25 cellular contexts compared by ENCODE assay signal in genomic region chr14:39967885-39968284, GRCh38.
"Had no signal": no experiment of that assay in that cellular context is flagged by ENCODE, and none has a peak within 500 bp of the region (broad histone marks: within the 10 kb centered on the region; RNA-seq: fewer than 3 reads in every experiment).

No MANE protein-coding gene starts in this region.

- H3K4me3 ChIP-seq: adrenal gland, breast epithelium, colonic mucosa, MG63 had no signal

- H3K27me3 ChIP-seq: adrenal gland, breast epithelium, colonic mucosa, MG63 had no signal

- FAIRE-seq: RCC 7860 had no signal

- DNase-seq: activated CD4-positive, alpha-beta T cell treated with anti-CD3 and anti-CD28 coated beads for 48 hours; activated CD4-positive, alpha-beta T cell treated with anti-CD3 and anti-CD28 coated beads, Interleukin-2, amount 50 U/mL, for 4 hours; activated CD4-positive, CD25-positive, alpha-beta regulatory T cell treated with anti-CD3 and anti-CD28 coated beads, Interleukin-2, amount 50 U/mL, for 72 hours; activated CD8-positive, alpha-beta memory T cell treated with anti-CD3 and anti-CD28 coated beads, Interleukin-2, amount 50 U/mL, for 48 hours; activated CD8-positive, alpha-beta T cell treated with anti-CD3 and anti-CD28 coated beads, Interleukin-2, amount 10 ng/mL, durations not matched to agents 7 days and 5 days; activated naive CD4-positive, alpha-beta T cell treated with anti-CD3 and anti-CD28 coated beads, Interleukin-2, amount 50 U/mL, for 16 hours; activated naive CD8-positive, alpha-beta T cell treated with anti-CD3 and anti-CD28 coated beads, Interleukin-2, amount 10 ng/mL, durations not matched to agents 7 days and 5 days; activated T-cell treated with anti-CD3 and anti-CD28 coated beads, Interleukin-2, amount 50 U/mL, for 1 hour; adrenal gland; anterior cingulate cortex; caudate nucleus; colonic mucosa; MG63; NCI-H1105 treated with DMSO at 0.1 percent for 48 hours; NCI-H1436 treated with DMSO at 0.1 percent for 48 hours; NCI-H187; NCI-H2081; NCI-H510A treated with DMSO at 0.1 percent for 48 hours; NCI-H69; NK-92 treated with Interleukin-12 subunit alpha and Interleukin-12 subunit beta, amount 100 ng/mL, for 24 hours; PC-3; SHP77 treated with DMSO at 0.1 percent for 48 hours had no signal

- H3K27ac ChIP-seq: adrenal gland, breast epithelium, colonic mucosa had no signal

- H3K9me3 ChIP-seq: adrenal gland, colonic mucosa, MG63 had no signal

- H3K36me3 ChIP-seq: adrenal gland, breast epithelium, colonic mucosa, MG63 had no signal

- H3K4me1 ChIP-seq: adrenal gland, breast epithelium, colonic mucosa had no signal

- ATAC-seq: activated CD8-positive, alpha-beta T cell treated with anti-CD3 and anti-CD28 coated beads, Interleukin-2, amount 10 ng/mL, durations not matched to agents 7 days and 5 days; PC-3; WTC11 had no signal
